In the genomic region with DNA sequence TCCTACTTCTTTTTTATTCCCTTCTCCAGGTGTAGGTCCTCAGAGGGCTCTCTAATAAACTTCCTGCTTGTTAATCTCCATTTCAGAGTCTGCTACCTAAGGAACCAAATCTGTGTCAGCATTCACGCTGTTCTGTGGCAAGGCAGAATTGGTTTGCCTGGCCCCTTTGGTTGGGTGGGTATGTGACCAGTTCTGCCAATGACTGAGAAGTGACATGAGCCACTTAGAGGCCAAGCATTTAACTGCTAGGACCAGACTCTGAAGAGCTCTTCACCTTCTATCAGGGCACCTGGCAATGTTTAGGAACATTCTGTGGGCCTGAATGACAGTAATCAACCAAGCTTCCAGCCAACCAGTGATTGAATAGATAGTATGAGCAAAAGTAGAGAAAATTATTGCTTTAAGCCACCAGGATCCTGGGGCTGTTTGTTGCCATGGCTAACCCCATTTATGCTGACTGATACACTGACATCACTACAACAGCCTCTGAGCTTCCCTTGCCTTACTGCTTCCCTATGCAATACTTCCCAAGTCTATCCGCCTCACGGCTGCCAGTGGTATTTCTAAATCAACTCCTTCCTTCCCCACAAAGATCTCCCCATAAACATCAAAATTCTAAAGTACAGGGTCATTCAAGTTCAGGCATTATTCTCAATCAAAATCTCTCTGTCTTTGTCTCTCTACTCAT, we compare ENCODE assay signal across 2 cellular contexts.
TF ChIP-seq lines count a peak whose summit lies in the region.

No MANE protein-coding gene starts in this region.

TF ChIP-seq in liver, 16 proteins besides CTCF, POLR2A, EP300 and RAD21:
- TF ChIP-seq RXRA (IDR thresholded peaks at IDR 0.05) = no peak
- TF ChIP-seq, protein P1, sequence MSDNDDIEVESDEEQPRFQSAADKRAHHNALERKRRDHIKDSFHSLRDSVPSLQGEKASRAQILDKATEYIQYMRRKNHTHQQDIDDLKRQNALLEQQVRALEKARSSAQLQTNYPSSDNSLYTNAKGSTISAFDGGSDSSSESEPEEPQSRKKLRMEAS (IDR thresholded peaks at IDR 0.05) = peak; percentile 28

TF ChIP-seq in HepG2, 621 proteins besides CTCF, POLR2A, EP300 and RAD21:
- no peak for TF ChIP-seq SSRP1 (CRISPR knock-in tag; IDR thresholded peaks at IDR 0.05)
- TF ChIP-seq ZSCAN20 (CRISPR knock-in tag; IDR thresholded peaks at IDR 0.05; ENCODE audit: borderline replicate concordance) = no peak
- TF ChIP-seq, protein P2, sequence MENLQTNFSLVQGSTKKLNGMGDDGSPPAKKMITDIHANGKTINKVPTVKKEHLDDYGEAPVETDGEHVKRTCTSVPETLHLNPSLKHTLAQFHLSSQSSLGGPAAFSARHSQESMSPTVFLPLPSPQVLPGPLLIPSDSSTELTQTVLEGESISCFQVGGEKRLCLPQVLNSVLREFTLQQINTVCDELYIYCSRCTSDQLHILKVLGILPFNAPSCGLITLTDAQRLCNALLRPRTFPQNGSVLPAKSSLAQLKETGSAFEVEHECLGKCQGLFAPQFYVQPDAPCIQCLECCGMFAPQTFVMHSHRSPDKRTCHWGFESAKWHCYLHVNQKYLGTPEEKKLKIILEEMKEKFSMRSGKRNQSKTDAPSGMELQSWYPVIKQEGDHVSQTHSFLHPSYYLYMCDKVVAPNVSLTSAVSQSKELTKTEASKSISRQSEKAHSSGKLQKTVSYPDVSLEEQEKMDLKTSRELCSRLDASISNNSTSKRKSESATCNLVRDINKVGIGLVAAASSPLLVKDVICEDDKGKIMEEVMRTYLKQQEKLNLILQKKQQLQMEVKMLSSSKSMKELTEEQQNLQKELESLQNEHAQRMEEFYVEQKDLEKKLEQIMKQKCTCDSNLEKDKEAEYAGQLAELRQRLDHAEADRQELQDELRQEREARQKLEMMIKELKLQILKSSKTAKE (CRISPR knock-in tag; IDR thresholded peaks at IDR 0.05; ENCODE audit: borderline replicate concordance) = no peak
- TF ChIP-seq HIVEP1 (CRISPR knock-in tag; IDR thresholded peaks at IDR 0.05) = no peak
- no peak for TF ChIP-seq ZNF788 (CRISPR knock-in tag; IDR thresholded peaks at IDR 0.05; ENCODE audit: borderline replicate concordance)
- no peak for TF ChIP-seq ZNF775 (CRISPR knock-in tag; IDR thresholded peaks at IDR 0.05; ENCODE audit: borderline replicate concordance)
- no peak for TF ChIP-seq ZNF224 (CRISPR knock-in tag; IDR thresholded peaks at IDR 0.05)
- no peak for TF ChIP-seq KMT2B (CRISPR knock-in tag; IDR thresholded peaks at IDR 0.05)
- no peak for TF ChIP-seq FOXK2 (IDR thresholded peaks at IDR 0.05)
- no peak for TF ChIP-seq ZKSCAN1 (IDR thresholded peaks at IDR 0.05; ENCODE audit: low read length)
- no peak for TF ChIP-seq ZFP1 (CRISPR knock-in tag; IDR thresholded peaks at IDR 0.05)
